Comparison of ENCODE assay signal across 18 cellular contexts in the genomic region with DNA sequence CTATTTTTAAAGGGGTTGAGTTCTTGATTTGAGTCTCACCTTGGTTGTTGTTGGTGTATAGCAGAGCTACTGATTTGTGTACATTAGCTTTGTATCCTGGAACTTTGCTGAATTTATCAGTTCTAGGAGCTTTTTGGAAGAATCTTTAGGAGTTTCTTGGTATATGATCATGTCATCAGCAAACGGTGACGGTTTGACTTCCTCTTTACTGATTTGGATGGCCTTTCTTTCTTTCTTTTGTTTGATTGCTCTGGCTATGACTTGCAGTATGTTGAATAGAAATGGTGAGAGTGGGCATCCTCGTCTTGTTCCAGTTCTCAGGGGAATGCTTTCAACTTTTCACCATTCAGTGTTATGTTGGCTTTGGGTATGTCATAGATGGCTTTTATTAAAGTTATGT.
"Had no signal": no experiment of that assay in that cellular context is flagged by ENCODE, and none has a peak within 500 bp of the region (broad histone marks: within the 10 kb centered on the region; RNA-seq: fewer than 3 reads in every experiment).

No MANE protein-coding gene starts in this region.

- H3K27me3 Mint-ChIP-seq: effector memory CD8-positive, alpha-beta T cell; memory B cell; stimulated activated naive CD8-positive, alpha-beta T cell treated with anti-CD3 and anti-CD28 coated beads, Interleukin-15, amount 100 ng/mL, for 72 hours had no signal

- H3K27ac Mint-ChIP-seq: effector memory CD8-positive, alpha-beta T cell; memory B cell; nephron; neural progenitor cell; stimulated activated naive CD8-positive, alpha-beta T cell treated with anti-CD3 and anti-CD28 coated beads, Interleukin-15, amount 100 ng/mL, for 72 hours had no signal

- ATAC-seq: effector memory CD8-positive, alpha-beta T cell; left lobe of liver; sciatic nerve; stimulated activated naive CD8-positive, alpha-beta T cell treated with anti-CD3 and anti-CD28 coated beads, Interleukin-15, amount 100 ng/mL, for 72 hours had no signal

- DNase-seq: cortex of kidney; effector memory CD8-positive, alpha-beta T cell; erythroblast; hypothalamus; immature natural killer cell; kidney; stimulated activated CD4-positive, alpha-beta T cell treated with anti-CD3 and anti-CD28 coated beads, Interleukin-12 subunit alpha, Interleukin-12 subunit beta, amount 100 ng/mL, for 4 hours; stimulated activated CD4-positive, alpha-beta T cell treated with anti-CD3 and anti-CD28 coated beads, Interleukin-1b, Interleukin-23, amount 100 ng/mL, for 48 hours; stimulated activated CD4-positive, alpha-beta T cell treated with anti-CD3 and anti-CD28 coated beads, Interleukin-4, amount 100 ng/mL, for 1 hour; stimulated activated CD8-positive, alpha-beta memory T cell treated with anti-CD3 and anti-CD28 coated beads, Interleukin-4, amount 100 ng/mL, for 48 hours; stimulated activated naive CD4-positive, alpha-beta T cell; stimulated activated naive CD8-positive, alpha-beta T cell treated with anti-CD3 and anti-CD28 coated beads, Interleukin-15, amount 100 ng/mL, for 72 hours; transverse colon had no signal

- H3K4me3 Mint-ChIP-seq: memory B cell; nephron; neural progenitor cell; stimulated activated naive CD8-positive, alpha-beta T cell treated with anti-CD3 and anti-CD28 coated beads, Interleukin-15, amount 100 ng/mL, for 72 hours had no signal

- H3K4me1 Mint-ChIP-seq: nephron, neural progenitor cell had no signal
